Comparison of ENCODE assay signal across 26 cellular contexts in the genomic region with DNA sequence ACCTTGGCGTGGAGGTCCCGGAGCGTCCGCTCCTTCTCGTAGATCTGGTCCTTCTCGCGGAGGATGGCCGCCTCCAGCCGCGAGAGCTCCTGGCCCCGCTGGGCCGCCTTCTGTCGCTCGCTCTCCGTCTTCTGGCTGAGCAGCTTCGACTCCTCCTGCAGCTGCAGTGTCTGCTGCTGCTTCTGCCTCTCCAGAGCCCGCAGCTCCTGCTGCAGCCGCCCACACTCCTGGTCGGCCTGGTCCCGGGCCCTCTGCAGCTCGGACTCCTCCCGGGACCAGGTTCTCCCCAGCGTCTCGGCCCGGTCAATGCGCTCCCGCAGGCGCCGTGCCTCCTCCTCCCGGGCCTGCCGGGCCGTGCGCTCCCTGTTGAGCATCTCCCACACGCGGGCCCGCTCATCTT. TPM values are rescaled to one million over a fixed set of nuclear protein-coding genes. Genes with fewer than 3 reads are reported as not detected.
"Had no signal": no experiment of that assay in that cellular context is flagged by ENCODE, and none has a peak within 500 bp of the region (broad histone marks: within the 10 kb centered on the region; RNA-seq: fewer than 3 reads in every experiment).

No MANE protein-coding gene starts in this region.

- H3K27me3 Mint-ChIP-seq: dendritic cell treated with granulocyte-macrophage colony-stimulating factor and Interleukin-4, amounts not matched to agents 40 ng/mL and 50 ng/mL, for 4 days; naive thymus-derived CD8-positive, alpha-beta T cell; stimulated activated naive B cell treated with anti-CD40 and anti-IgM and Interleukin-4, amounts not matched to agents 10 μg/mL and 1 μg/mL and 100 μg/mL, for 72 hours; stimulated activated naive CD8-positive, alpha-beta T cell treated with anti-CD3 and anti-CD28 coated beads, Interleukin-15, amount 100 ng/mL, for 72 hours had no signal

- FAIRE-seq: keratinocyte had no signal

- H3K27ac Mint-ChIP-seq: dendritic cell treated with granulocyte-macrophage colony-stimulating factor and Interleukin-4, amounts not matched to agents 40 ng/mL and 50 ng/mL, for 4 days; endodermal cell; neural progenitor cell; stimulated activated naive B cell treated with anti-CD40 and anti-IgM and Interleukin-4, amounts not matched to agents 10 μg/mL and 1 μg/mL and 100 μg/mL, for 72 hours; stimulated activated naive CD8-positive, alpha-beta T cell treated with anti-CD3 and anti-CD28 coated beads, Interleukin-15, amount 100 ng/mL, for 72 hours had no signal

- H3K27me3 ChIP-seq: colonic mucosa, gastrocnemius medialis, neural progenitor cell, right atrium auricular region, sigmoid colon, suprapubic skin, transverse colon, vagina had no signal

- H2AFZ ChIP-seq: neural progenitor cell, parathyroid adenoma had no signal

- H3K4me3 Mint-ChIP-seq: dendritic cell treated with granulocyte-macrophage colony-stimulating factor and Interleukin-4, amounts not matched to agents 40 ng/mL and 50 ng/mL, for 4 days; endodermal cell; naive thymus-derived CD8-positive, alpha-beta T cell; neural progenitor cell; stimulated activated naive B cell treated with anti-CD40 and anti-IgM and Interleukin-4, amounts not matched to agents 10 μg/mL and 1 μg/mL and 100 μg/mL, for 72 hours; stimulated activated naive CD8-positive, alpha-beta T cell treated with anti-CD3 and anti-CD28 coated beads, Interleukin-15, amount 100 ng/mL, for 72 hours had no signal

- H3K4me1 ChIP-seq: colonic mucosa, neural progenitor cell, parathyroid adenoma, right atrium auricular region, suprapubic skin, vagina had no signal

- H3K36me3 ChIP-seq: colonic mucosa, gastrocnemius medialis, neural progenitor cell, prostate gland, right atrium auricular region, sigmoid colon, transverse colon had no signal

- DNase-seq: colonic mucosa; effector CD8-positive, alpha-beta T cell; endodermal cell; foreskin fibroblast; gastrocnemius medialis; head of caudate nucleus; left ventricle myocardium superior; naive thymus-derived CD8-positive, alpha-beta T cell; occipital lobe; sigmoid colon; stimulated activated naive B cell treated with anti-CD40 and anti-IgM and Interleukin-4, amounts not matched to agents 10 μg/mL and 1 μg/mL and 100 μg/mL, for 72 hours; stimulated activated naive CD8-positive, alpha-beta T cell treated with anti-CD3 and anti-CD28 coated beads, Interleukin-15, amount 100 ng/mL, for 72 hours; transverse colon had no signal

- H3K36me3 Mint-ChIP-seq: naive thymus-derived CD8-positive, alpha-beta T cell; neural progenitor cell had no signal

- H3K79me2 ChIP-seq: parathyroid adenoma had no signal

- H3K4me1 Mint-ChIP-seq: endodermal cell had no signal

- H3K9me3 ChIP-seq: colonic mucosa, gastrocnemius medialis, lower lobe of right lung, prostate gland, right atrium auricular region, sigmoid colon, suprapubic skin, transverse colon, vagina had no signal

- H3K27ac ChIP-seq: colonic mucosa, epithelial cell of prostate, gastrocnemius medialis, lower lobe of right lung, neural progenitor cell, parathyroid adenoma, prostate gland, right atrium auricular region, sigmoid colon, suprapubic skin, transverse colon, vagina had no signal

- ATAC-seq: esophagus mucosa; gastrocnemius medialis; left ventricle myocardium superior; lower lobe of right lung; naive thymus-derived CD8-positive, alpha-beta T cell; stimulated activated naive B cell treated with anti-CD40 and anti-IgM and Interleukin-4, amounts not matched to agents 10 μg/mL and 1 μg/mL and 100 μg/mL, for 72 hours; stimulated activated naive CD8-positive, alpha-beta T cell treated with anti-CD3 and anti-CD28 coated beads, Interleukin-15, amount 100 ng/mL, for 72 hours had no signal

- H3K4me2 ChIP-seq: neural progenitor cell had no signal

- H3K9ac ChIP-seq: neural progenitor cell, parathyroid adenoma had no signal

- H3K9me3 Mint-ChIP-seq: dendritic cell treated with granulocyte-macrophage colony-stimulating factor and Interleukin-4, amounts not matched to agents 40 ng/mL and 50 ng/mL, for 4 days; endodermal cell; naive thymus-derived CD8-positive, alpha-beta T cell; neural progenitor cell; stimulated activated naive B cell treated with anti-CD40 and anti-IgM and Interleukin-4, amounts not matched to agents 10 μg/mL and 1 μg/mL and 100 μg/mL, for 72 hours; stimulated activated naive CD8-positive, alpha-beta T cell treated with anti-CD3 and anti-CD28 coated beads, Interleukin-15, amount 100 ng/mL, for 72 hours had no signal

- H3K4me3 ChIP-seq: colonic mucosa, gastrocnemius medialis, lower lobe of right lung, neural progenitor cell, prostate gland, right atrium auricular region, sigmoid colon, suprapubic skin, transverse colon, vagina had no signal

RNA-seq across cellular contexts. Expression of a gene that starts 18.9 kb away (rescaled TPM):
- total RNA-seq: chondrocyte, myocyte, occipital lobe had no signal
